8 cellular contexts compared by ENCODE assay signal in the genomic region with DNA sequence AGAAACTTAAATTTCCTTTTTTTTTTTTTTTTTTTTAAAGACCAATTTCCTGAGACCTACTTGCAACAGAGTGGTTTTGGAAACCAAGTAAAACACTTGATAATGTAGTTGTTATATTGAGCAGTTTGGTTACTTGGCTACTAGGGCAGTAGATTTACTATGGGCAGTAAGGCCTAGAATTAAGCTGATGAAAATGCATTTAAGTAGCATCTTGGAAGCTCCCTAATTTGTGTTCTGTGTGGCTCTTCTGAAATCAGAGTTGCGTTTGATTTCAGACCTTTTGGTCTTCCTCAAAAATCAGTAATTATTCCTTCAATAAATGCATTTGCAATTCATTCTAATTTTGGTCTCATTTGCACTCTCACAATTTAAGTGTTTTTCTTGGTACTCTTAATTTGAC. TPM values are rescaled to one million over a fixed set of nuclear protein-coding genes. Genes with fewer than 3 reads are reported as not detected.
DNase-seq lines count a peak whose midpoint lies in the region; ATAC-seq and TF ChIP-seq lines count a peak whose summit lies in the region.

No MANE protein-coding gene starts in this region.

- H3K27me3 Mint-ChIP-seq in brain = peaks cover 3% of the 10 kb centered on the region

- peaks cover 0 to 8% (median 0%) of the 10 kb centered on the region in 5 experiments for H3K9me3 Mint-ChIP-seq in brain

- DNase-seq in A673 (ENCODE audit: low spot score) (no peak), mucosa of descending colon (no peak), dedifferentiated amniotic fluid mesenchymal stem cell (ENCODE audit: extremely low spot score) (no peak)

- peak overlapping the region; percentile 90 to 94 (median 91) for H3K4me3 Mint-ChIP-seq in brain

- H3K4me1 Mint-ChIP-seq in brain = peaks cover 46% of the 10 kb centered on the region

- H3K4me1 ChIP-seq in A673 (ENCODE audit: insufficient read depth, low read length, poor library complexity, severe bottlenecking) (peaks cover 8% of the 10 kb centered on the region), HUES6 (ENCODE audit: control insufficient read depth, insufficient read depth, low read length) (no peaks in the 10 kb centered on the region), mucosa of descending colon (ENCODE audit: low read depth) (peaks cover 3% of the 10 kb centered on the region)

- no peak for ATAC-seq in mucosa of descending colon
- no peak for ATAC-seq in HG03108 (IDR thresholded peaks at IDR 0.05; ENCODE audit: unreplicated experiment)
- no peak for ATAC-seq in HG02938 (IDR thresholded peaks at IDR 0.05; ENCODE audit: unreplicated experiment)
- ATAC-seq in GM21528 (IDR thresholded peaks at IDR 0.05; ENCODE audit: low FRiP score, unreplicated experiment) = no peak

- peak overlapping the region; percentile 80 for H3K9ac ChIP-seq in HUES6 (ENCODE audit: low read length)

- POLR2A ChIA-PET in A673 (lab: Charles Lee; ENCODE audit: low non-redundant PET) = no interaction called here

- intact Hi-C loops in A673 (cut with micrococcal nuclease; ENCODE audit: unreplicated experiment) = no loop called here
- intact Hi-C loops in mucosa of descending colon (cut with DNase I, micrococcal nuclease) = no loop called here

- H3K9me3 ChIP-seq in A673 (ENCODE audit: low read depth, low read length, poor library complexity, severe bottlenecking) (no peaks in the 10 kb centered on the region), HUES6 (ENCODE audit: control insufficient read depth, insufficient read depth, low read depth, low read length) (peaks cover 7% of the 10 kb centered on the region; the same call in 1 of the 2 replicates), mucosa of descending colon (no peaks in the 10 kb centered on the region)

- peak overlapping the region; percentile 31 to 93 (median 80) for H3K27ac Mint-ChIP-seq in brain

- H3K36me3 ChIP-seq in A673 (ENCODE audit: insufficient read depth, low read length, poor library complexity, severe bottlenecking) (peaks cover 17% of the 10 kb centered on the region), HUES6 (ENCODE audit: control insufficient read depth, insufficient read depth, low read length) (peaks cover 22% of the 10 kb centered on the region), mucosa of descending colon (ENCODE audit: low read depth) (no peaks in the 10 kb centered on the region)

- no peak for TF ChIP-seq CTCF in A673 (conservative IDR thresholded peaks at IDR 0.05; ENCODE audit: low read depth, low read length)
- no peak for TF ChIP-seq CTCF in brain (conservative IDR thresholded peaks at IDR 0.05)
- no peak for TF ChIP-seq CTCF in mucosa of descending colon (IDR thresholded peaks at IDR 0.05)

- CTCF ChIA-PET in A673 (lab: Charles Lee) = interaction anchor here (0.7 to 0.9 kb wide), 2 partner anchors 14 to 167 kb away, joined by 5 to 8 read pairs; no protein-coding TSS in a partner anchor

- peaks cover 20% of the 10 kb centered on the region for H3K36me3 Mint-ChIP-seq in brain

- H3K27ac ChIP-seq in A673 (ENCODE audit: low read depth, low read length, poor library complexity, severe bottlenecking) (peak overlapping the region; percentile 70), HUES6 (ENCODE audit: low read depth, low read length) (no peak overlapping the region)

- H3K4me3 ChIP-seq in A673 (ENCODE audit: low read depth, low read length, poor library complexity, severe bottlenecking) (peak overlapping the region; percentile 77), HUES6 (ENCODE audit: low read depth, low read length) (peak overlapping the region; percentile 77), mucosa of descending colon (peak overlapping the region; percentile 68)

- no TSS peak for BruUV-seq in A673 (replicated peaks; lab: Mats Ljungman, UMichigan)

- H3K27me3 ChIP-seq in A673 (replicated peaks; ENCODE audit: insufficient read depth, low read depth, low read length, poor library complexity) (no peaks in the 10 kb centered on the region), HUES6 (ENCODE audit: control insufficient read depth, insufficient read depth, low read length) (peaks cover 7% of the 10 kb centered on the region)

RNA-seq across cellular contexts. Expression of a gene that starts 0.8 kb away (rescaled TPM):
- total RNA-seq in A673 (2021) (7.2 and 8.3 TPM in 2 replicates), mucosa of descending colon (1 to 10 TPM; 2.7 to 4.8 (median 3.8) TPM)
- polyA plus RNA-seq in brain (ENCODE audit: insufficient read depth, low read depth, low replicate concordance) = 1.9 TPM

RNA-seq across cellular contexts. Expression of a gene that starts 6.5 kb away (rescaled TPM):
- total RNA-seq in A673 (2021) = 8.0 and 9.0 TPM in 2 replicates
- polyA plus RNA-seq in brain (ENCODE audit: insufficient read depth, low read depth, low replicate concordance) = 4.7 TPM
- 1 to 10 TPM; 6.7 to 8.7 (median 7.2) TPM for total RNA-seq in mucosa of descending colon
